ENCODE assay signal across 28 cellular contexts in genomic region chr14:89096946-89097345, GRCh38.
"Had no signal": no experiment of that assay in that cellular context is flagged by ENCODE, and none has a peak within 500 bp of the region (broad histone marks: within the 10 kb centered on the region; RNA-seq: fewer than 3 reads in every experiment).

No MANE protein-coding gene starts in this region.

- H3K36me3 ChIP-seq: MG63, SJSA1 had no signal

- H3K9me3 ChIP-seq: MG63, SK-N-SH had no signal

- DNase-seq: Kasumi-1, MG63, NCI-H1048, NCI-H1092 treated with DMSO at 0.1 percent for 48 hours, NCI-H1105 treated with DMSO at 0.1 percent for 48 hours, NCI-H1436, NCI-H1694, NCI-H187, NCI-H1930, NCI-H2029 treated with DMSO at 0.1 percent for 48 hours, NCI-H2081 treated with DMSO at 0.1 percent for 48 hours, NCI-H2107, NCI-H2171, NCI-H226, NCI-H446 treated with DMSO at 0.1 percent for 48 hours, NCI-H510A, NCI-H524, NCI-H526, NCI-H774, PC-9, Right ventricle myocardium superior, RPMI8226, SHP77 treated with DMSO at 0.1 percent for 48 hours, SK-N-SH, SW 1271, T-helper 1 cell had no signal

- H3K4me3 ChIP-seq: MG63, PC-9, SJSA1 had no signal

- ATAC-seq: Panc1 had no signal

- H3K27ac ChIP-seq: PC-9, SJSA1 had no signal

- H3K4me1 ChIP-seq: SJSA1 had no signal

- H3K27me3 ChIP-seq: MG63, SJSA1 had no signal
